ENCODE assay signal across 20 cellular contexts in genomic region chr4:150827226-150827625, GRCh38.
DNase-seq lines count a peak whose midpoint lies in the region; ATAC-seq and TF ChIP-seq lines count a peak whose summit lies in the region.
"Had no signal": no experiment of that assay in that cellular context is flagged by ENCODE, and none has a peak within 500 bp of the region (broad histone marks: within the 10 kb centered on the region; RNA-seq: fewer than 3 reads in every experiment).

No MANE protein-coding gene starts in this region.

- H3K9me3 Mint-ChIP-seq in activated naive CD4-positive, alpha-beta T cell treated with anti-CD3 and anti-CD28 coated beads, Interleukin-2, amount 50 U/mL, for 72 hours: no peaks in the 10 kb centered on the region
- H3K9me3 Mint-ChIP-seq in activated CD8-positive, alpha-beta T cell treated with anti-CD3 and anti-CD28 coated beads, Interleukin-2, amount 10 ng/mL, durations not matched to agents 7 days and 5 days (ENCODE audit: insufficient read depth): no peaks in the 10 kb centered on the region

- no peak overlapping the region for H3K4me3 ChIP-seq in MM.1S (ENCODE audit: low read length)
- H3K4me3 ChIP-seq: body of pancreas, coronary artery, lung, ovary had no signal

- peaks cover 26% of the 10 kb centered on the region in 2 donors for H3K36me3 Mint-ChIP-seq in activated naive CD4-positive, alpha-beta T cell treated with anti-CD3 and anti-CD28 coated beads, Interleukin-2, amount 50 U/mL, for 72 hours
- peaks cover 40% of the 10 kb centered on the region for H3K36me3 Mint-ChIP-seq in activated CD8-positive, alpha-beta T cell treated with anti-CD3 and anti-CD28 coated beads, Interleukin-2, amount 10 ng/mL, durations not matched to agents 7 days and 5 days (ENCODE audit: low read depth)

- H3K4me1 Mint-ChIP-seq in activated CD8-positive, alpha-beta T cell treated with anti-CD3 and anti-CD28 coated beads, Interleukin-2, amount 10 ng/mL, durations not matched to agents 7 days and 5 days (ENCODE audit: low read depth): peaks cover 7% of the 10 kb centered on the region

- H2AFZ ChIP-seq in MM.1S (ENCODE audit: low read length): no peak overlapping the region

- H3K4me1 ChIP-seq in MM.1S (ENCODE audit: low read length): peaks cover 15% of the 10 kb centered on the region
- H3K4me1 ChIP-seq: body of pancreas had no signal

- no peaks in the 10 kb centered on the region for H3K27me3 Mint-ChIP-seq in activated CD8-positive, alpha-beta T cell treated with anti-CD3 and anti-CD28 coated beads, Interleukin-2, amount 10 ng/mL, durations not matched to agents 7 days and 5 days (ENCODE audit: low read depth)

- no peaks in the 10 kb centered on the region for H3K9me3 ChIP-seq in MM.1S (replicated peaks; ENCODE audit: insufficient read depth, low read length)
- H3K9me3 ChIP-seq: body of pancreas, ovary had no signal

- POLR2A ChIA-PET in activated CD8-positive, alpha-beta T cell treated with anti-CD3 and anti-CD28 coated beads, Interleukin-2, amount 10 ng/mL, durations not matched to agents 7 days and 5 days (lab: Charles Lee): no interaction called here

- no peaks in the 10 kb centered on the region for H4K20me1 ChIP-seq in MM.1S (ENCODE audit: insufficient read depth, low read length)

- H3K27ac ChIP-seq in MM.1S (ENCODE audit: low read length): peak overlapping the region; percentile 79; the same call in 1 of the 2 replicates
- H3K27ac ChIP-seq: body of pancreas, coronary artery, ovary, VCaP had no signal

- H3K27ac Mint-ChIP-seq in activated naive CD4-positive, alpha-beta T cell treated with anti-CD3 and anti-CD28 coated beads, Interleukin-2, amount 50 U/mL, for 72 hours: peak overlapping the region; percentile 15 to 31
- peak overlapping the region; percentile 12 for H3K27ac Mint-ChIP-seq in activated CD8-positive, alpha-beta T cell treated with anti-CD3 and anti-CD28 coated beads, Interleukin-2, amount 10 ng/mL, durations not matched to agents 7 days and 5 days

- no peaks in the 10 kb centered on the region for H3K9me2 ChIP-seq in MM.1S (replicated peaks; ENCODE audit: insufficient read depth, low read length)

- no peak for DNase-seq in activated naive CD4-positive, alpha-beta T cell treated with anti-CD3 and anti-CD28 coated beads, Interleukin-2, amount 50 U/mL, for 72 hours (ENCODE audit: low spot score in 2 of 2)
- no peak for DNase-seq in activated naive CD4-positive, alpha-beta T cell (lab: John Stamatoyannopoulos, UW)
- DNase-seq in MM.1S: no peak
- DNase-seq in activated CD8-positive, alpha-beta T cell treated with anti-CD3 and anti-CD28 coated beads, Interleukin-2, amount 10 ng/mL, durations not matched to agents 7 days and 5 days: no peak
- DNase-seq in DMS53 treated with DMSO at 0.1 percent for 48 hours (lab: John Stamatoyannopoulos, UW; ENCODE audit: unreplicated experiment): no peak
- DNase-seq: activated naive CD4-positive, alpha-beta T cell treated with anti-CD3 and anti-CD28 coated beads, Interleukin-2, amount 50 U/mL, for 16 hours; body of pancreas; Calu3; islet precursor cell; NCI-H1092; NCI-H526; ovary; stimulated activated CD4-positive, alpha-beta T cell treated with anti-CD3 and anti-CD28 coated beads, Interleukin-1b, Interleukin-23, amount 100 ng/mL, for 48 hours had no signal

- H3F3A ChIP-seq in MM.1S (ENCODE audit: insufficient read depth, low read length): peaks cover 10% of the 10 kb centered on the region

- H3K4me3 Mint-ChIP-seq in activated CD8-positive, alpha-beta T cell treated with anti-CD3 and anti-CD28 coated beads, Interleukin-2, amount 10 ng/mL, durations not matched to agents 7 days and 5 days: peak overlapping the region; percentile 9

- CTCF ChIA-PET in activated CD8-positive, alpha-beta T cell treated with anti-CD3 and anti-CD28 coated beads, Interleukin-2, amount 10 ng/mL, durations not matched to agents 7 days and 5 days (lab: Charles Lee): interaction anchor here (1.6 to 2.1 kb wide), 2 partner anchors 8 to 10 kb away, joined by 4 to 6 read pairs; no protein-coding TSS in a partner anchor

- no peaks in the 10 kb centered on the region for H3K27me3 ChIP-seq in MM.1S (replicated peaks; ENCODE audit: insufficient read depth, low read length)
- H3K27me3 ChIP-seq: body of pancreas, ovary had no signal

- ATAC-seq in activated naive CD4-positive, alpha-beta T cell treated with anti-CD3 and anti-CD28 coated beads, Interleukin-2, amount 50 U/mL, for 72 hours: no peak
- no peak for ATAC-seq in activated CD8-positive, alpha-beta T cell treated with anti-CD3 and anti-CD28 coated beads, Interleukin-2, amount 10 ng/mL, durations not matched to agents 7 days and 5 days
- ATAC-seq in GM19452 (IDR thresholded peaks at IDR 0.05; ENCODE audit: unreplicated experiment): no peak
- no peak for ATAC-seq in GM19035 (IDR thresholded peaks at IDR 0.05; ENCODE audit: unreplicated experiment)
- ATAC-seq: body of pancreas, Panc1, SK-N-SH treated with all-trans-retinoic acid at 6 μM for 48 hours had no signal

- H3K9ac ChIP-seq in MM.1S (ENCODE audit: low read length): no peak overlapping the region

- TF ChIP-seq CTCF in MM.1S (IDR thresholded peaks at IDR 0.05; ENCODE audit: low read length): no peak

- H3K4me2 ChIP-seq in MM.1S (ENCODE audit: low read depth, low read length): no peak overlapping the region

- H3K79me2 ChIP-seq in MM.1S (ENCODE audit: low read length): no peaks in the 10 kb centered on the region

- H3K36me3 ChIP-seq in MM.1S (replicated peaks; ENCODE audit: insufficient read depth, low read length): no peaks in the 10 kb centered on the region
- H3K36me3 ChIP-seq: ovary had no signal
